ENCODE assay signal across 19 cellular contexts in genomic region chr3:114571363-114571762, GRCh38.
A peak's percentile ranks its signal among the peaks of the same experiment; 100 is the strongest.
DNase-seq lines count a peak whose midpoint lies in the region; ATAC-seq, FAIRE-seq and TF ChIP-seq lines count a peak whose summit lies in the region.
"Had no signal": no experiment of that assay in that cellular context is flagged by ENCODE, and none has a peak within 500 bp of the region (broad histone marks: within the 10 kb centered on the region; RNA-seq: fewer than 3 reads in every experiment).

No MANE protein-coding gene starts in this region.

- ATAC-seq in GM23338 (peak; percentile 66), left lobe of liver (peak; percentile 13), GM19351 (IDR thresholded peaks at IDR 0.05; ENCODE audit: unreplicated experiment) (no peak), HG03159 (IDR thresholded peaks at IDR 0.05; ENCODE audit: unreplicated experiment) (no peak)
- ATAC-seq: HepG2 had no signal

- peak; percentile 17 for DNase-seq in GM23338 (ENCODE audit: low spot score)
- DNase-seq in H54 (ENCODE audit: insufficient read length, low spot score), result no peak
- DNase-seq in NCI-H82 treated with DMSO at 0.1 percent for 48 hours (lab: John Stamatoyannopoulos, UW; ENCODE audit: unreplicated experiment), result peak; percentile 39
- DNase-seq in left lobe of liver (ENCODE audit: low spot score), result no peak
- DNase-seq in MG63, result no peak
- DNase-seq: ACHN; BE2C; C1 segment of cervical spinal cord; Caco-2; CD4-positive, CD25-positive, alpha-beta regulatory T cell; KBM-7 had no signal

- peaks cover 33% of the 10 kb centered on the region for H3K4me1 Mint-ChIP-seq in GM23338

- peak; percentile 23 for FAIRE-seq in H54 (lab: Jason Lieb, UNC)
- FAIRE-seq: A204.1, G401.6, GM12892, GM18507, HepG2 had no signal

- no peak for TF ChIP-seq CTCF in GM23338 (conservative IDR thresholded peaks at IDR 0.05; ENCODE audit: low read depth in 2 of 2)

- peaks cover 35% of the 10 kb centered on the region for H3K4me1 ChIP-seq in GM23338 (ENCODE audit: insufficient read depth)
- H3K4me1 ChIP-seq: BE2C, Caco-2 had no signal

- no peaks in the 10 kb centered on the region; the same call in 1 of the 2 replicates for H3K9me2 ChIP-seq in GM23338 (ENCODE audit: insufficient read depth)

- no peaks in the 10 kb centered on the region for H3K36me3 Mint-ChIP-seq in GM23338 (ENCODE audit: low read depth)

- H3K4me2 ChIP-seq in GM23338, result peak overlapping the region; percentile 22; the same call in 1 of the 2 replicates

- no peaks in the 10 kb centered on the region for H3K79me2 ChIP-seq in GM23338 (replicated peaks; ENCODE audit: insufficient read depth)

- H3K27ac ChIP-seq in GM23338 (ENCODE audit: low read depth), result no peak overlapping the region

- H2AFZ ChIP-seq in GM23338, result peak overlapping the region; percentile 23; the same call in 1 of the 2 replicates

- H3K9me3 Mint-ChIP-seq in GM23338, result no peaks in the 10 kb centered on the region
- H3K9me3 Mint-ChIP-seq: CD4-positive, CD25-positive, alpha-beta regulatory T cell; IgD-negative memory B cell had no signal

- H4K20me1 ChIP-seq in GM23338 (replicated peaks; ENCODE audit: insufficient read depth), result no peaks in the 10 kb centered on the region

- H3K36me3 ChIP-seq in GM23338 (ENCODE audit: insufficient read depth) (no peaks in the 10 kb centered on the region), MG63 (no peaks in the 10 kb centered on the region)
- H3K36me3 ChIP-seq: BE2C had no signal

- no peak overlapping the region for H3K4me3 Mint-ChIP-seq in GM23338
- H3K4me3 Mint-ChIP-seq: CD4-positive, CD25-positive, alpha-beta regulatory T cell; IgD-negative memory B cell had no signal

- H3K27me3 Mint-ChIP-seq in GM23338 (ENCODE audit: insufficient read depth, low read depth, poor library complexity), result peaks cover 3% of the 10 kb centered on the region
- H3K27me3 Mint-ChIP-seq: CD4-positive, CD25-positive, alpha-beta regulatory T cell; IgD-negative memory B cell had no signal

- H3F3A ChIP-seq in GM23338 (replicated peaks; ENCODE audit: low read depth), result no peaks in the 10 kb centered on the region; the same call in 1 of the 2 replicates

- H3K9me3 ChIP-seq in MG63, result no peaks in the 10 kb centered on the region
- H3K9me3 ChIP-seq: BE2C, Caco-2 had no signal

- no peaks in the 10 kb centered on the region for H3K27me3 ChIP-seq in GM23338 (ENCODE audit: insufficient read depth)
- H3K27me3 ChIP-seq in MG63, result no peaks in the 10 kb centered on the region
- H3K27me3 ChIP-seq: BE2C had no signal

- H3K4me3 ChIP-seq in GM23338, result no peak overlapping the region
- no peak overlapping the region for H3K4me3 ChIP-seq in MG63

- TF ChIP-seq POLR2A in H54 (IDR thresholded peaks at IDR 0.05; ENCODE audit: low read depth, low read length), result no peak

- peak overlapping the region; percentile 57 for H3K27ac Mint-ChIP-seq in GM23338
- H3K27ac Mint-ChIP-seq: CD4-positive, CD25-positive, alpha-beta regulatory T cell; IgD-negative memory B cell had no signal

TF ChIP-seq in GM23338, 12 proteins besides CTCF, POLR2A, EP300 and RAD21:
- no peak for TF ChIP-seq JUNB (IDR thresholded peaks at IDR 0.05; ENCODE audit: unreplicated experiment)
- TF ChIP-seq EZH2 (IDR thresholded peaks at IDR 0.05; ENCODE audit: low read depth, unreplicated experiment), result no peak
- TF ChIP-seq REST (IDR thresholded peaks at IDR 0.05; ENCODE audit: unreplicated experiment), result no peak
- no peak for TF ChIP-seq ETS1 (IDR thresholded peaks at IDR 0.05)
- no peak for TF ChIP-seq ZNF331 (CRISPR knock-in tag; IDR thresholded peaks at IDR 0.05; ENCODE audit: low read depth)
- TF ChIP-seq NANOG (IDR thresholded peaks at IDR 0.05; ENCODE audit: borderline replicate concordance), result no peak

Comparison
In these comparisons a context has a peak if more than half of its experiments do, and no peak if none do; other contexts are left out.
1. ATAC-seq: peak in GM23338 (single experiment) and left lobe of liver (single experiment); none in GM19351 (single experiment) and HG03159 (single experiment).
2. DNase-seq: peak in GM23338 (single experiment) and NCI-H82 treated with DMSO at 0.1 percent for 48 hours (single experiment); none in H54 (single experiment), left lobe of liver (single experiment) and MG63 (single experiment).